24 cellular contexts compared by ENCODE assay signal in the genomic region with DNA sequence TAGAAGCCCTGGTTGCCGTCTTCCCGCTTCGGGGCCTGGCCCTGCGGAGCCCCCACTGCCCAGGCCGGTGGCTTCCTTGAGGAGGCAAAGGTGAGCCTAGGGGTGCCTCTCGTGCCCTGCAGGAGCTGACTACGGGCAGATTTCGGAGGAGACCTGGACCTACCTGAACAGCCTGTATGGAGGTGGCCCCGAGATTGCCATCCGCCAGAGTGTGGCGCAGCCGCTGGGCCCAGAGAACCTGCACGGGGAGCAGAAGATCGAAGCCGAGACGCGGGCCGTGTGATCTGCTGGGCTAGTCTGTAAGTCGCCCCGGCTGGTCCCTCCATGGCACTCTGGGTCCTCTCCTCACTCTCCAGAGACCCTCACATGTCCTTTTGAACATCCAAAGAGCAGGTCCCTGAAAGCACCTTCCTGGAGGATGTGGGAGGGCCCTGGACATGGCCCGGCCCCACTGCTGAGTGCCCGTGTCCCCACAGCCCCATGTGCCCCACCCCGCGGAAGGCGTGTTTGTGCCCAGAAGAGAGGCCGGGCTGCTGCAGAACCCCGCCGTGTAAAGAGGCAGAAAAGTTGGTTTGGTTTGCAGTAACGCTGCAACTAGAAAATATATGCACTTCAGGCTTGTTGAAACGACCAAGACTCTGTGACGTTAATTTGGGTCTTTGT. TPM values are rescaled to one million over a fixed set of nuclear protein-coding genes. Genes with fewer than 3 reads are reported as not detected.
DNase-seq lines count a peak whose midpoint lies in the region; ATAC-seq and TF ChIP-seq lines count a peak whose summit lies in the region.
"Had no signal": no experiment of that assay in that cellular context is flagged by ENCODE, and none has a peak within 500 bp of the region (broad histone marks: within the 10 kb centered on the region; RNA-seq: fewer than 3 reads in every experiment).

No MANE protein-coding gene starts in this region.

- 97% methylated on average over 31 of the region's 31 CpGs for WGBS in hepatocyte (ENCODE audit: low lambda C conversion rate, missing lambda C conversion rate)

- no peaks in the 10 kb centered on the region for H3K9me3 Mint-ChIP-seq in activated CD8-positive, alpha-beta memory T cell treated with anti-CD3 and anti-CD28 coated beads, Interleukin-2, amount 10 ng/mL, durations not matched to agents 7 days and 5 days (ENCODE audit: low read depth)
- no peaks in the 10 kb centered on the region for H3K9me3 Mint-ChIP-seq in stimulated activated memory B cell treated with anti-CD40 and anti-IgM and Interleukin-4, amounts not matched to agents 10 μg/mL and 1 μg/mL and 100 μg/mL, for 72 hours
- H3K9me3 Mint-ChIP-seq: activated CD4-positive, alpha-beta memory T cell treated with anti-CD3 and anti-CD28 coated beads, Interleukin-2, amount 10 ng/mL, durations not matched to agents 7 days and 5 days; CD4-positive, alpha-beta T cell; mesothelial cell of epicardium; naive B cell; T-helper 1 cell treated with Interleukin-12 subunit alpha and Interleukin-12 subunit beta and Interleukin-4 antibody, amounts not matched to agents 30 μg/mL and 1 μg/mL, for 36 hours had no signal

- H3K36me3 ChIP-seq in NT2/D1 (ENCODE audit: insufficient read depth, insufficient read length, low read length) = peaks cover 41% of the 10 kb centered on the region
- no peaks in the 10 kb centered on the region for H3K36me3 ChIP-seq in hepatocyte (replicated peaks; ENCODE audit: insufficient read depth, low read depth)
- H3K36me3 ChIP-seq: SJCRH30 had no signal

- H3K27ac Mint-ChIP-seq in activated CD8-positive, alpha-beta memory T cell treated with anti-CD3 and anti-CD28 coated beads, Interleukin-2, amount 10 ng/mL, durations not matched to agents 7 days and 5 days = peak overlapping the region; percentile 15
- peak overlapping the region; percentile 48 for H3K27ac Mint-ChIP-seq in stimulated activated memory B cell treated with anti-CD40 and anti-IgM and Interleukin-4, amounts not matched to agents 10 μg/mL and 1 μg/mL and 100 μg/mL, for 72 hours
- H3K27ac Mint-ChIP-seq: activated CD4-positive, alpha-beta memory T cell treated with anti-CD3 and anti-CD28 coated beads, Interleukin-2, amount 10 ng/mL, durations not matched to agents 7 days and 5 days; CD4-positive, alpha-beta T cell; mesothelial cell of epicardium; T-helper 1 cell treated with Interleukin-12 subunit alpha and Interleukin-12 subunit beta and Interleukin-4 antibody, amounts not matched to agents 30 μg/mL and 1 μg/mL, for 36 hours had no signal

- H3K4me1 ChIP-seq in NT2/D1 (ENCODE audit: insufficient read depth, insufficient read length) (peaks cover 14% of the 10 kb centered on the region), hepatocyte (ENCODE audit: insufficient read depth) (peaks cover 12% of the 10 kb centered on the region)

- H3K36me3 Mint-ChIP-seq in activated CD8-positive, alpha-beta memory T cell treated with anti-CD3 and anti-CD28 coated beads, Interleukin-2, amount 10 ng/mL, durations not matched to agents 7 days and 5 days = peaks cover 32% of the 10 kb centered on the region
- H3K36me3 Mint-ChIP-seq in stimulated activated memory B cell treated with anti-CD40 and anti-IgM and Interleukin-4, amounts not matched to agents 10 μg/mL and 1 μg/mL and 100 μg/mL, for 72 hours = peaks cover 12% of the 10 kb centered on the region
- H3K36me3 Mint-ChIP-seq: naive B cell had no signal

- H2AFZ ChIP-seq in hepatocyte = no peak overlapping the region

- H3K4me3 Mint-ChIP-seq in activated CD8-positive, alpha-beta memory T cell treated with anti-CD3 and anti-CD28 coated beads, Interleukin-2, amount 10 ng/mL, durations not matched to agents 7 days and 5 days = no peak overlapping the region
- no peak overlapping the region for H3K4me3 Mint-ChIP-seq in stimulated activated memory B cell treated with anti-CD40 and anti-IgM and Interleukin-4, amounts not matched to agents 10 μg/mL and 1 μg/mL and 100 μg/mL, for 72 hours
- H3K4me3 Mint-ChIP-seq: activated CD4-positive, alpha-beta memory T cell treated with anti-CD3 and anti-CD28 coated beads, Interleukin-2, amount 10 ng/mL, durations not matched to agents 7 days and 5 days; CD4-positive, alpha-beta T cell; mesothelial cell of epicardium; naive B cell; T-helper 1 cell treated with Interleukin-12 subunit alpha and Interleukin-12 subunit beta and Interleukin-4 antibody, amounts not matched to agents 30 μg/mL and 1 μg/mL, for 36 hours had no signal

- H3K27ac ChIP-seq in hepatocyte = no peak overlapping the region
- H3K27ac ChIP-seq: 22Rv1, SJCRH30 had no signal

- H3K9me3 ChIP-seq in NT2/D1 (ENCODE audit: insufficient read depth, low read length) (no peaks in the 10 kb centered on the region), hepatocyte (ENCODE audit: low read depth) (no peaks in the 10 kb centered on the region)
- H3K9me3 ChIP-seq: breast epithelium, SJCRH30 had no signal

- no peaks in the 10 kb centered on the region for H3K27me3 Mint-ChIP-seq in activated CD8-positive, alpha-beta memory T cell treated with anti-CD3 and anti-CD28 coated beads, Interleukin-2, amount 10 ng/mL, durations not matched to agents 7 days and 5 days
- H3K27me3 Mint-ChIP-seq in stimulated activated memory B cell treated with anti-CD40 and anti-IgM and Interleukin-4, amounts not matched to agents 10 μg/mL and 1 μg/mL and 100 μg/mL, for 72 hours = no peaks in the 10 kb centered on the region
- H3K27me3 Mint-ChIP-seq: activated CD4-positive, alpha-beta memory T cell treated with anti-CD3 and anti-CD28 coated beads, Interleukin-2, amount 10 ng/mL, durations not matched to agents 7 days and 5 days; CD4-positive, alpha-beta T cell; naive B cell had no signal

- CTCF ChIA-PET in activated CD8-positive, alpha-beta memory T cell treated with anti-CD3 and anti-CD28 coated beads, Interleukin-2, amount 10 ng/mL, durations not matched to agents 7 days and 5 days (lab: Charles Lee) = no interaction called here

- no peak for ATAC-seq in activated CD8-positive, alpha-beta memory T cell treated with anti-CD3 and anti-CD28 coated beads, Interleukin-2, amount 10 ng/mL, durations not matched to agents 7 days and 5 days
- ATAC-seq in stimulated activated memory B cell treated with anti-CD40 and anti-IgM and Interleukin-4, amounts not matched to agents 10 μg/mL and 1 μg/mL and 100 μg/mL, for 72 hours = no peak
- no peak for ATAC-seq in HG02798 (IDR thresholded peaks at IDR 0.05; ENCODE audit: poor library complexity, unreplicated experiment)
- ATAC-seq: left ventricle myocardium superior had no signal

- no peaks in the 10 kb centered on the region for H4K20me1 ChIP-seq in hepatocyte (ENCODE audit: insufficient read depth, poor library complexity, severe bottlenecking)

- TF ChIP-seq CTCF in hepatocyte (IDR thresholded peaks at IDR 0.05; ENCODE audit: poor library complexity) = no peak

- no peaks in the 10 kb centered on the region for H3K79me2 ChIP-seq in hepatocyte

- peak overlapping the region; percentile 42 for H3K9ac ChIP-seq in NT2/D1 (ENCODE audit: insufficient read length, low read depth)

- no peak overlapping the region for H3K4me2 ChIP-seq in hepatocyte

- H3K4me3 ChIP-seq in NT2/D1 (ENCODE audit: insufficient read length, low read depth) (no peak overlapping the region), hepatocyte (no peak overlapping the region)
- H3K4me3 ChIP-seq: breast epithelium, SJCRH30 had no signal

- H3K4me1 Mint-ChIP-seq in activated CD8-positive, alpha-beta memory T cell treated with anti-CD3 and anti-CD28 coated beads, Interleukin-2, amount 10 ng/mL, durations not matched to agents 7 days and 5 days = peaks cover 34% of the 10 kb centered on the region
- peaks cover 24% of the 10 kb centered on the region for H3K4me1 Mint-ChIP-seq in stimulated activated memory B cell treated with anti-CD40 and anti-IgM and Interleukin-4, amounts not matched to agents 10 μg/mL and 1 μg/mL and 100 μg/mL, for 72 hours

- H3K9me2 ChIP-seq in hepatocyte (replicated peaks; ENCODE audit: insufficient read depth) = no peaks in the 10 kb centered on the region

- no peak for DNase-seq in activated CD8-positive, alpha-beta memory T cell treated with anti-CD3 and anti-CD28 coated beads, Interleukin-2, amount 10 ng/mL, durations not matched to agents 7 days and 5 days
- no peak for DNase-seq in activated CD8-positive, alpha-beta memory T cell treated with anti-CD3 and anti-CD28 coated beads for 24 hours
- no peak for DNase-seq in NT2/D1 (ENCODE audit: low read depth, low spot score)
- peak; percentile 4 for DNase-seq in hepatocyte (ENCODE audit: low spot score)
- DNase-seq in CD1c-positive myeloid dendritic cell (ENCODE audit: extremely low spot score) = no peak
- no peak for DNase-seq in 8988T
- DNase-seq: activated CD4-positive, alpha-beta memory T cell treated with anti-CD3 and anti-CD28 coated beads, Interleukin-2, amount 10 ng/mL, durations not matched to agents 7 days and 5 days; activated CD4-positive, alpha-beta T cell treated with anti-CD3 and anti-CD28 coated beads for 1 hour; activated naive CD4-positive, alpha-beta T cell treated with anti-CD3 and anti-CD28 coated beads, Interleukin-2, amount 50 U/mL, for 16 hours; CD4-positive, alpha-beta T cell; left ventricle myocardium superior; naive B cell; NCI-H1105; NCI-H187 treated with DMSO at 0.1 percent for 48 hours; NCI-H524 treated with DMSO at 0.1 percent for 48 hours; retina; stimulated activated CD4-positive, alpha-beta T cell treated with anti-CD3 and anti-CD28 coated beads, Interleukin-4, amount 100 ng/mL, for 1 hour had no signal

- H3K27me3 ChIP-seq in NT2/D1 (ENCODE audit: insufficient read depth, insufficient read length) (no peaks in the 10 kb centered on the region), hepatocyte (no peaks in the 10 kb centered on the region)
- H3K27me3 ChIP-seq: breast epithelium, SJCRH30 had no signal

RNA-seq across cellular contexts. Expression of a gene that starts 44.9 kb away (rescaled TPM):
- total RNA-seq in activated CD8-positive, alpha-beta memory T cell treated with anti-CD3 and anti-CD28 coated beads, Interleukin-2, amount 10 ng/mL, durations not matched to agents 7 days and 5 days = 100 to 1,000 TPM; 114 to 155 TPM
- total RNA-seq in hepatocyte = 10.6 and 11.2 TPM in 2 replicates
- polyA plus RNA-seq in hepatocyte = 25.3 and 29.0 TPM in 2 replicates

RNA-seq across cellular contexts. Expression of a gene that starts 45.0 kb away (rescaled TPM):
- 10 to 100 TPM; 77.7 to 90.2 TPM for total RNA-seq in activated CD8-positive, alpha-beta memory T cell treated with anti-CD3 and anti-CD28 coated beads, Interleukin-2, amount 10 ng/mL, durations not matched to agents 7 days and 5 days
- 43.8 and 48.3 TPM in 2 replicates for total RNA-seq in hepatocyte
- polyA plus RNA-seq in hepatocyte = 47.9 and 48.6 TPM in 2 replicates

RNA-seq across cellular contexts. Expression of a gene that starts 56.2 kb away (rescaled TPM):
- 10 to 100 TPM; 56.1 to 69.6 TPM for total RNA-seq in activated CD8-positive, alpha-beta memory T cell treated with anti-CD3 and anti-CD28 coated beads, Interleukin-2, amount 10 ng/mL, durations not matched to agents 7 days and 5 days
- 38.7 and 44.8 TPM in 2 replicates for total RNA-seq in hepatocyte
- polyA plus RNA-seq in hepatocyte = 40.2 and 50.4 TPM in 2 replicates
